Comparison of ENCODE assay signal across 16 cellular contexts in genomic region chrX:1400049-1400448, GRCh38.
"Had no signal": no experiment of that assay in that cellular context is flagged by ENCODE, and none has a peak within 500 bp of the region (broad histone marks: within the 10 kb centered on the region; RNA-seq: fewer than 3 reads in every experiment).

No MANE protein-coding gene starts in this region.

- H3K4me3 ChIP-seq: coronary artery, neural progenitor cell, tibial artery, uterus had no signal

- H3K9me3 ChIP-seq: SK-N-SH, tibial artery, uterus had no signal

- H3K4me1 ChIP-seq: neural progenitor cell, uterus had no signal

- ATAC-seq: stimulated activated naive B cell treated with anti-CD40 and anti-IgM and Interleukin-4, amounts not matched to agents 10 μg/mL and 1 μg/mL and 100 μg/mL, for 72 hours; T-cell had no signal

- DNase-seq: activated CD4-positive, alpha-beta T cell treated with anti-CD3 and anti-CD28 coated beads for 1 hour; activated CD4-positive, alpha-beta T cell treated with anti-CD3 and anti-CD28 coated beads, Interleukin-2, amount 50 U/mL, for 48 hours; activated naive CD4-positive, alpha-beta T cell treated with anti-CD3 and anti-CD28 coated beads for 36 hours; central memory CD4-positive, alpha-beta T cell; effector CD8-positive, alpha-beta T cell; foreskin melanocyte; naive B cell; SK-N-SH; stimulated activated CD4-positive, alpha-beta T cell treated with anti-CD3 and anti-CD28 coated beads, Interleukin-2, amount 100 ng/mL, for 48 hours; stimulated activated naive B cell treated with anti-CD40 and anti-IgM and Interleukin-4, amounts not matched to agents 10 μg/mL and 1 μg/mL and 100 μg/mL, for 72 hours; T-cell; T-helper 9 cell; uterus had no signal

- H3K27ac ChIP-seq: coronary artery, neural progenitor cell, tibial artery, uterus had no signal

- H2AFZ ChIP-seq: neural progenitor cell had no signal

- H3K9ac ChIP-seq: neural progenitor cell, SK-N-SH had no signal

- H3K36me3 ChIP-seq: uterus had no signal

- H3K4me2 ChIP-seq: neural progenitor cell, SK-N-SH had no signal

- H3K27me3 ChIP-seq: neural progenitor cell, tibial artery, uterus had no signal
